Comparison of ENCODE assay signal across 1 cellular context in the genomic region with DNA sequence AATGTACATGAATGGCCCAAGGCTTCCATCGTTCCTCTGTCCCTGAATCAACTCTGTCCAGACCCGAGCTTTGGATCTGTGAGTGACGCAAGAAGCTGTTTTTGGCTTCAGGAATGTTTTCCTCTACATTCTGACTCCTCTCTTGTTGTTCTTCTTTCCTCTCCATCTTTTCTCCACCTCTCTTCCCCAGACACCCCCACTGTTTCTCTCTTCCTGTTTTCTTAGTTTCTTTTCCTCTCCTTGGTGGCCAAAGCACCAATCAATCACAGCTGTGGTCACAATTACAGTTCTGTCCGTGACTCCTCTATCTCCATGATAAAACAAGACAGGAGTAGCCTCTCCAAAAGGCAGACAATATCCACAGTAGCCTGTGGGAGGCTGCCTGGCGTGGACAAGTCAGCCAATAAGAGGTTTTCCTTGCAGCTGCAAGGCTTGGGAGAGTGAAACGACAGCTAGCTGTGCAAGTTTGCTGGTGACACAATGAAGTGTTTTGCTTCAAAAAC.
TF ChIP-seq lines count a peak whose summit lies in the region.

No MANE protein-coding gene starts in this region.

TF ChIP-seq in HepG2, 621 proteins besides CTCF, POLR2A, EP300 and RAD21 (continued from another document and continues in another):
- TF ChIP-seq, protein P1, sequence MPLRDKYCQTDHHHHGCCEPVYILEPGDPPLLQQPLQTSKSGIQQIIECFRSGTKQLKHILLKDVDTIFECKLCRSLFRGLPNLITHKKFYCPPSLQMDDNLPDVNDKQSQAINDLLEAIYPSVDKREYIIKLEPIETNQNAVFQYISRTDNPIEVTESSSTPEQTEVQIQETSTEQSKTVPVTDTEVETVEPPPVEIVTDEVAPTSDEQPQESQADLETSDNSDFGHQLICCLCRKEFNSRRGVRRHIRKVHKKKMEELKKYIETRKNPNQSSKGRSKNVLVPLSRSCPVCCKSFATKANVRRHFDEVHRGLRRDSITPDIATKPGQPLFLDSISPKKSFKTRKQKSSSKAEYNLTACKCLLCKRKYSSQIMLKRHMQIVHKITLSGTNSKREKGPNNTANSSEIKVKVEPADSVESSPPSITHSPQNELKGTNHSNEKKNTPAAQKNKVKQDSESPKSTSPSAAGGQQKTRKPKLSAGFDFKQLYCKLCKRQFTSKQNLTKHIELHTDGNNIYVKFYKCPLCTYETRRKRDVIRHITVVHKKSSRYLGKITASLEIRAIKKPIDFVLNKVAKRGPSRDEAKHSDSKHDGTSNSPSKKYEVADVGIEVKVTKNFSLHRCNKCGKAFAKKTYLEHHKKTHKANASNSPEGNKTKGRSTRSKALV (CRISPR knock-in tag; IDR thresholded peaks at IDR 0.05): no peak
- TF ChIP-seq, protein P2, sequence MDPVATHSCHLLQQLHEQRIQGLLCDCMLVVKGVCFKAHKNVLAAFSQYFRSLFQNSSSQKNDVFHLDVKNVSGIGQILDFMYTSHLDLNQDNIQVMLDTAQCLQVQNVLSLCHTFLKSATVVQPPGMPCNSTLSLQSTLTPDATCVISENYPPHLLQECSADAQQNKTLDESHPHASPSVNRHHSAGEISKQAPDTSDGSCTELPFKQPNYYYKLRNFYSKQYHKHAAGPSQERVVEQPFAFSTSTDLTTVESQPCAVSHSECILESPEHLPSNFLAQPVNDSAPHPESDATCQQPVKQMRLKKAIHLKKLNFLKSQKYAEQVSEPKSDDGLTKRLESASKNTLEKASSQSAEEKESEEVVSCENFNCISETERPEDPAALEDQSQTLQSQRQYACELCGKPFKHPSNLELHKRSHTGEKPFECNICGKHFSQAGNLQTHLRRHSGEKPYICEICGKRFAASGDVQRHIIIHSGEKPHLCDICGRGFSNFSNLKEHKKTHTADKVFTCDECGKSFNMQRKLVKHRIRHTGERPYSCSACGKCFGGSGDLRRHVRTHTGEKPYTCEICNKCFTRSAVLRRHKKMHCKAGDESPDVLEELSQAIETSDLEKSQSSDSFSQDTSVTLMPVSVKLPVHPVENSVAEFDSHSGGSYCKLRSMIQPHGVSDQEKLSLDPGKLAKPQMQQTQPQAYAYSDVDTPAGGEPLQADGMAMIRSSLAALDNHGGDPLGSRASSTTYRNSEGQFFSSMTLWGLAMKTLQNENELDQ (CRISPR knock-in tag; IDR thresholded peaks at IDR 0.05; ENCODE audit: borderline replicate concordance): no peak
- TF ChIP-seq CCDC6 (CRISPR knock-in tag; IDR thresholded peaks at IDR 0.05): no peak
- TF ChIP-seq ZNF296 (CRISPR knock-in tag; conservative IDR thresholded peaks at IDR 0.05): no peak
- TF ChIP-seq, protein P3, sequence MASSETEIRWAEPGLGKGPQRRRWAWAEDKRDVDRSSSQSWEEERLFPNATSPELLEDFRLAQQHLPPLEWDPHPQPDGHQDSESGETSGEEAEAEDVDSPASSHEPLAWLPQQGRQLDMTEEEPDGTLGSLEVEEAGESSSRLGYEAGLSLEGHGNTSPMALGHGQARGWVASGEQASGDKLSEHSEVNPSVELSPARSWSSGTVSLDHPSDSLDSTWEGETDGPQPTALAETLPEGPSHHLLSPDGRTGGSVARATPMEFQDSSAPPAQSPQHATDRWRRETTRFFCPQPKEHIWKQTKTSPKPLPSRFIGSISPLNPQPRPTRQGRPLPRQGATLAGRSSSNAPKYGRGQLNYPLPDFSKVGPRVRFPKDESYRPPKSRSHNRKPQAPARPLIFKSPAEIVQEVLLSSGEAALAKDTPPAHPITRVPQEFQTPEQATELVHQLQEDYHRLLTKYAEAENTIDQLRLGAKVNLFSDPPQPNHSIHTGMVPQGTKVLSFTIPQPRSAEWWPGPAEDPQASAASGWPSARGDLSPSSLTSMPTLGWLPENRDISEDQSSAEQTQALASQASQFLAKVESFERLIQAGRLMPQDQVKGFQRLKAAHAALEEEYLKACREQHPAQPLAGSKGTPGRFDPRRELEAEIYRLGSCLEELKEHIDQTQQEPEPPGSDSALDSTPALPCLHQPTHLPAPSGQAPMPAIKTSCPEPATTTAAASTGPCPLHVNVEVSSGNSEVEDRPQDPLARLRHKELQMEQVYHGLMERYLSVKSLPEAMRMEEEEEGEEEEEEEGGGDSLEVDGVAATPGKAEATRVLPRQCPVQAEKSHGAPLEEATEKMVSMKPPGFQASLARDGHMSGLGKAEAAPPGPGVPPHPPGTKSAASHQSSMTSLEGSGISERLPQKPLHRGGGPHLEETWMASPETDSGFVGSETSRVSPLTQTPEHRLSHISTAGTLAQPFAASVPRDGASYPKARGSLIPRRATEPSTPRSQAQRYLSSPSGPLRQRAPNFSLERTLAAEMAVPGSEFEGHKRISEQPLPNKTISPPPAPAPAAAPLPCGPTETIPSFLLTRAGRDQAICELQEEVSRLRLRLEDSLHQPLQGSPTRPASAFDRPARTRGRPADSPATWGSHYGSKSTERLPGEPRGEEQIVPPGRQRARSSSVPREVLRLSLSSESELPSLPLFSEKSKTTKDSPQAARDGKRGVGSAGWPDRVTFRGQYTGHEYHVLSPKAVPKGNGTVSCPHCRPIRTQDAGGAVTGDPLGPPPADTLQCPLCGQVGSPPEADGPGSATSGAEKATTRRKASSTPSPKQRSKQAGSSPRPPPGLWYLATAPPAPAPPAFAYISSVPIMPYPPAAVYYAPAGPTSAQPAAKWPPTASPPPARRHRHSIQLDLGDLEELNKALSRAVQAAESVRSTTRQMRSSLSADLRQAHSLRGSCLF (CRISPR knock-in tag; IDR thresholded peaks at IDR 0.05; ENCODE audit: borderline replicate concordance): no peak
- 0 out of 2 replicates have a peak, but pooled peaks have one; percentile 20 for TF ChIP-seq ZNF12 (CRISPR knock-in tag; IDR thresholded peaks at IDR 0.05)
- no peak for TF ChIP-seq KDM5A (IDR thresholded peaks at IDR 0.05; ENCODE audit: borderline replicate concordance, low read length)
- TF ChIP-seq RBM22 (optimal IDR thresholded peaks at IDR 0.05; ENCODE audit: low read length): no peak
- TF ChIP-seq KLF12 (CRISPR knock-in tag; IDR thresholded peaks at IDR 0.05; ENCODE audit: borderline replicate concordance): no peak
- no peak for TF ChIP-seq ZNF343 (CRISPR knock-in tag; IDR thresholded peaks at IDR 0.05)
- TF ChIP-seq KLF13 (CRISPR knock-in tag; IDR thresholded peaks at IDR 0.05): no peak
- 0 out of 2 replicates have a peak, but pooled peaks have one; percentile 48 for TF ChIP-seq ZNF543 (CRISPR knock-in tag; IDR thresholded peaks at IDR 0.05)
- no peak for TF ChIP-seq REPIN1 (CRISPR knock-in tag; IDR thresholded peaks at IDR 0.05; ENCODE audit: borderline replicate concordance, low read depth)
- TF ChIP-seq, protein P4, sequence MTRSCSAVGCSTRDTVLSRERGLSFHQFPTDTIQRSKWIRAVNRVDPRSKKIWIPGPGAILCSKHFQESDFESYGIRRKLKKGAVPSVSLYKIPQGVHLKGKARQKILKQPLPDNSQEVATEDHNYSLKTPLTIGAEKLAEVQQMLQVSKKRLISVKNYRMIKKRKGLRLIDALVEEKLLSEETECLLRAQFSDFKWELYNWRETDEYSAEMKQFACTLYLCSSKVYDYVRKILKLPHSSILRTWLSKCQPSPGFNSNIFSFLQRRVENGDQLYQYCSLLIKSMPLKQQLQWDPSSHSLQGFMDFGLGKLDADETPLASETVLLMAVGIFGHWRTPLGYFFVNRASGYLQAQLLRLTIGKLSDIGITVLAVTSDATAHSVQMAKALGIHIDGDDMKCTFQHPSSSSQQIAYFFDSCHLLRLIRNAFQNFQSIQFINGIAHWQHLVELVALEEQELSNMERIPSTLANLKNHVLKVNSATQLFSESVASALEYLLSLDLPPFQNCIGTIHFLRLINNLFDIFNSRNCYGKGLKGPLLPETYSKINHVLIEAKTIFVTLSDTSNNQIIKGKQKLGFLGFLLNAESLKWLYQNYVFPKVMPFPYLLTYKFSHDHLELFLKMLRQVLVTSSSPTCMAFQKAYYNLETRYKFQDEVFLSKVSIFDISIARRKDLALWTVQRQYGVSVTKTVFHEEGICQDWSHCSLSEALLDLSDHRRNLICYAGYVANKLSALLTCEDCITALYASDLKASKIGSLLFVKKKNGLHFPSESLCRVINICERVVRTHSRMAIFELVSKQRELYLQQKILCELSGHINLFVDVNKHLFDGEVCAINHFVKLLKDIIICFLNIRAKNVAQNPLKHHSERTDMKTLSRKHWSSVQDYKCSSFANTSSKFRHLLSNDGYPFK (CRISPR knock-in tag; IDR thresholded peaks at IDR 0.05; ENCODE audit: borderline replicate concordance): no peak
- TF ChIP-seq NFIB (CRISPR knock-in tag; IDR thresholded peaks at IDR 0.05; ENCODE audit: borderline replicate concordance): no peak
- TF ChIP-seq NPAS2 (CRISPR knock-in tag; IDR thresholded peaks at IDR 0.05; ENCODE audit: borderline replicate concordance): no peak
- TF ChIP-seq, protein P5, sequence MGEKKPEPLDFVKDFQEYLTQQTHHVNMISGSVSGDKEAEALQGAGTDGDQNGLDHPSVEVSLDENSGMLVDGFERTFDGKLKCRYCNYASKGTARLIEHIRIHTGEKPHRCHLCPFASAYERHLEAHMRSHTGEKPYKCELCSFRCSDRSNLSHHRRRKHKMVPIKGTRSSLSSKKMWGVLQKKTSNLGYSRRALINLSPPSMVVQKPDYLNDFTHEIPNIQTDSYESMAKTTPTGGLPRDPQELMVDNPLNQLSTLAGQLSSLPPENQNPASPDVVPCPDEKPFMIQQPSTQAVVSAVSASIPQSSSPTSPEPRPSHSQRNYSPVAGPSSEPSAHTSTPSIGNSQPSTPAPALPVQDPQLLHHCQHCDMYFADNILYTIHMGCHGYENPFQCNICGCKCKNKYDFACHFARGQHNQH (CRISPR knock-in tag; IDR thresholded peaks at IDR 0.05): no peak
- no peak for TF ChIP-seq YY1 (IDR thresholded peaks at IDR 0.05; ENCODE audit: insufficient read depth, insufficient replicate concordance, low read depth, low read length)
- no peak for TF ChIP-seq SCMH1 (CRISPR knock-in tag; IDR thresholded peaks at IDR 0.05; ENCODE audit: borderline replicate concordance)
- peak; percentile 65; the same call in 1 of the 2 replicates for TF ChIP-seq SMAD3 (CRISPR knock-in tag; IDR thresholded peaks at IDR 0.05)
- TF ChIP-seq KDM1A (CRISPR knock-in tag; IDR thresholded peaks at IDR 0.05): no peak
- no peak for TF ChIP-seq FOSL1 (CRISPR knock-in tag; IDR thresholded peaks at IDR 0.05; ENCODE audit: borderline replicate concordance)
- TF ChIP-seq, protein P6, sequence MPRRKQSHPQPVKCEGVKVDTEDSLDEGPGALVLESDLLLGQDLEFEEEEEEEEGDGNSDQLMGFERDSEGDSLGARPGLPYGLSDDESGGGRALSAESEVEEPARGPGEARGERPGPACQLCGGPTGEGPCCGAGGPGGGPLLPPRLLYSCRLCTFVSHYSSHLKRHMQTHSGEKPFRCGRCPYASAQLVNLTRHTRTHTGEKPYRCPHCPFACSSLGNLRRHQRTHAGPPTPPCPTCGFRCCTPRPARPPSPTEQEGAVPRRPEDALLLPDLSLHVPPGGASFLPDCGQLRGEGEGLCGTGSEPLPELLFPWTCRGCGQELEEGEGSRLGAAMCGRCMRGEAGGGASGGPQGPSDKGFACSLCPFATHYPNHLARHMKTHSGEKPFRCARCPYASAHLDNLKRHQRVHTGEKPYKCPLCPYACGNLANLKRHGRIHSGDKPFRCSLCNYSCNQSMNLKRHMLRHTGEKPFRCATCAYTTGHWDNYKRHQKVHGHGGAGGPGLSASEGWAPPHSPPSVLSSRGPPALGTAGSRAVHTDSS (CRISPR knock-in tag; conservative IDR thresholded peaks at IDR 0.05): no peak
- TF ChIP-seq SRY (CRISPR knock-in tag; IDR thresholded peaks at IDR 0.05): no peak
- TF ChIP-seq CENPX (CRISPR knock-in tag; IDR thresholded peaks at IDR 0.05): no peak
- TF ChIP-seq KDM4B (CRISPR knock-in tag; IDR thresholded peaks at IDR 0.05): 0 out of 2 replicates have a peak, but pooled peaks have one; percentile 12
- TF ChIP-seq, protein P7, sequence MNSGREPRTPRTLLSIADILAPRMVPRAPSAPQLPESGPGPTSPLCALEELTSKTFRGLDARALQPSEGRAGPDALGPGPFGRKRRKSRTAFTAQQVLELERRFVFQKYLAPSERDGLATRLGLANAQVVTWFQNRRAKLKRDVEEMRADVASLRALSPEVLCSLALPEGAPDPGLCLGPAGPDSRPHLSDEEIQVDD (CRISPR knock-in tag; IDR thresholded peaks at IDR 0.05; ENCODE audit: borderline replicate concordance): no peak
- TF ChIP-seq SMYD3 (CRISPR knock-in tag; IDR thresholded peaks at IDR 0.05): no peak
- TF ChIP-seq, protein P8, sequence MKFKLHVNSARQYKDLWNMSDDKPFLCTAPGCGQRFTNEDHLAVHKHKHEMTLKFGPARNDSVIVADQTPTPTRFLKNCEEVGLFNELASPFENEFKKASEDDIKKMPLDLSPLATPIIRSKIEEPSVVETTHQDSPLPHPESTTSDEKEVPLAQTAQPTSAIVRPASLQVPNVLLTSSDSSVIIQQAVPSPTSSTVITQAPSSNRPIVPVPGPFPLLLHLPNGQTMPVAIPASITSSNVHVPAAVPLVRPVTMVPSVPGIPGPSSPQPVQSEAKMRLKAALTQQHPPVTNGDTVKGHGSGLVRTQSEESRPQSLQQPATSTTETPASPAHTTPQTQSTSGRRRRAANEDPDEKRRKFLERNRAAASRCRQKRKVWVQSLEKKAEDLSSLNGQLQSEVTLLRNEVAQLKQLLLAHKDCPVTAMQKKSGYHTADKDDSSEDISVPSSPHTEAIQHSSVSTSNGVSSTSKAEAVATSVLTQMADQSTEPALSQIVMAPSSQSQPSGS (CRISPR knock-in tag; IDR thresholded peaks at IDR 0.05): no peak; the same call in 1 of the 2 replicates
- TF ChIP-seq NFE2 (CRISPR knock-in tag; IDR thresholded peaks at IDR 0.05): no peak
- TF ChIP-seq, protein P9, sequence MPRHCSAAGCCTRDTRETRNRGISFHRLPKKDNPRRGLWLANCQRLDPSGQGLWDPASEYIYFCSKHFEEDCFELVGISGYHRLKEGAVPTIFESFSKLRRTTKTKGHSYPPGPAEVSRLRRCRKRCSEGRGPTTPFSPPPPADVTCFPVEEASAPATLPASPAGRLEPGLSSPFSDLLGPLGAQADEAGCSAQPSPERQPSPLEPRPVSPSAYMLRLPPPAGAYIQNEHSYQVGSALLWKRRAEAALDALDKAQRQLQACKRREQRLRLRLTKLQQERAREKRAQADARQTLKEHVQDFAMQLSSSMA (CRISPR knock-in tag; IDR thresholded peaks at IDR 0.05): no peak
- TF ChIP-seq HIVEP1 (CRISPR knock-in tag; IDR thresholded peaks at IDR 0.05): no peak
- TF ChIP-seq, protein P10, sequence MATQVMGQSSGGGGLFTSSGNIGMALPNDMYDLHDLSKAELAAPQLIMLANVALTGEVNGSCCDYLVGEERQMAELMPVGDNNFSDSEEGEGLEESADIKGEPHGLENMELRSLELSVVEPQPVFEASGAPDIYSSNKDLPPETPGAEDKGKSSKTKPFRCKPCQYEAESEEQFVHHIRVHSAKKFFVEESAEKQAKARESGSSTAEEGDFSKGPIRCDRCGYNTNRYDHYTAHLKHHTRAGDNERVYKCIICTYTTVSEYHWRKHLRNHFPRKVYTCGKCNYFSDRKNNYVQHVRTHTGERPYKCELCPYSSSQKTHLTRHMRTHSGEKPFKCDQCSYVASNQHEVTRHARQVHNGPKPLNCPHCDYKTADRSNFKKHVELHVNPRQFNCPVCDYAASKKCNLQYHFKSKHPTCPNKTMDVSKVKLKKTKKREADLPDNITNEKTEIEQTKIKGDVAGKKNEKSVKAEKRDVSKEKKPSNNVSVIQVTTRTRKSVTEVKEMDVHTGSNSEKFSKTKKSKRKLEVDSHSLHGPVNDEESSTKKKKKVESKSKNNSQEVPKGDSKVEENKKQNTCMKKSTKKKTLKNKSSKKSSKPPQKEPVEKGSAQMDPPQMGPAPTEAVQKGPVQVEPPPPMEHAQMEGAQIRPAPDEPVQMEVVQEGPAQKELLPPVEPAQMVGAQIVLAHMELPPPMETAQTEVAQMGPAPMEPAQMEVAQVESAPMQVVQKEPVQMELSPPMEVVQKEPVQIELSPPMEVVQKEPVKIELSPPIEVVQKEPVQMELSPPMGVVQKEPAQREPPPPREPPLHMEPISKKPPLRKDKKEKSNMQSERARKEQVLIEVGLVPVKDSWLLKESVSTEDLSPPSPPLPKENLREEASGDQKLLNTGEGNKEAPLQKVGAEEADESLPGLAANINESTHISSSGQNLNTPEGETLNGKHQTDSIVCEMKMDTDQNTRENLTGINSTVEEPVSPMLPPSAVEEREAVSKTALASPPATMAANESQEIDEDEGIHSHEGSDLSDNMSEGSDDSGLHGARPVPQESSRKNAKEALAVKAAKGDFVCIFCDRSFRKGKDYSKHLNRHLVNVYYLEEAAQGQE (IDR thresholded peaks at IDR 0.05; ENCODE audit: borderline replicate concordance in 1 of 2, low read depth in 1 of 2, low read length in 2 of 2): no peak
- TF ChIP-seq YEATS4 (CRISPR knock-in tag; IDR thresholded peaks at IDR 0.05; ENCODE audit: borderline replicate concordance): no peak
